In the genomic region with DNA sequence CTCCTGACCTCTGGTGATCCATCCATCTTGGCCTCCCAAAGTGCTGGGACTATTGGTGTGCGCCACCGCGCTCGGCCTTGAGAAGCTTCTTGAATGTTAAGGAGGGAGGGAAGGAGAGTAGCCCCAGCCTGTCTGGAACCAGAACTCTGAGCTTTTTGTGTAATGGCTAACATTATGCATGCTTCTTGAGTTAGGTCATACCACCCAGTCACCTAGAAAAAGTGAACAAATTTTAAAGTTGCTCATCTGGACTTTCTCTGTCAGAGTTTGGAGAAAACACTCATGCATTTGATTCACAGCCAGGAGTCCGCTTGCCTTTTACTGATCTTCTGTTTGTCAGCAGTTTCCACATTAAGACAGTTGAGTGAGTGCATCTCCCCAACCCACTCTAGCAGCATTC, we compare ENCODE assay signal across 13 cellular contexts.
DNase-seq lines count a peak whose midpoint lies in the region; ATAC-seq, FAIRE-seq and TF ChIP-seq lines count a peak whose summit lies in the region.
"Had no signal": no experiment of that assay in that cellular context is flagged by ENCODE, and none has a peak within 500 bp of the region (broad histone marks: within the 10 kb centered on the region; RNA-seq: fewer than 3 reads in every experiment).

No MANE protein-coding gene starts in this region.

- H3K27me3 ChIP-seq in Karpas-422 (ENCODE audit: low read length), result no peaks in the 10 kb centered on the region
- H3K27me3 ChIP-seq: right lobe of liver had no signal

- no peak overlapping the region for H3K27ac ChIP-seq in Karpas-422 (ENCODE audit: low read length)
- H3K27ac ChIP-seq: right lobe of liver, VCaP had no signal

- no peak for TF ChIP-seq CTCF in AG09309 (IDR thresholded peaks at IDR 0.05; ENCODE audit: control insufficient read depth, insufficient read depth, low read depth, low read length, missing control alignments)
- TF ChIP-seq CTCF in GM13977 (IDR thresholded peaks at IDR 0.05; ENCODE audit: extremely low read depth, insufficient read depth, missing control alignments), result no peak

- peaks cover 20% of the 10 kb centered on the region for H4K20me1 ChIP-seq in Karpas-422 (ENCODE audit: insufficient read depth, low read depth, low read length)

- no peak overlapping the region for H3K4me3 ChIP-seq in AG09309 (ENCODE audit: control insufficient read depth, low read depth, low read length)
- H3K4me3 ChIP-seq in Karpas-422 (ENCODE audit: low read length), result no peak overlapping the region
- H3K4me3 ChIP-seq: right lobe of liver had no signal

- H3K9me3 ChIP-seq in Karpas-422 (ENCODE audit: low read length), result no peaks in the 10 kb centered on the region
- H3K9me3 ChIP-seq: right lobe of liver had no signal

- peaks cover 10 to 95% (median 41%) of the 10 kb centered on the region in 3 donors for H3K36me3 Mint-ChIP-seq in naive thymus-derived CD8-positive, alpha-beta T cell

- POLR2A ChIA-PET in naive thymus-derived CD8-positive, alpha-beta T cell (lab: Charles Lee), result no interaction called here

- peaks cover 98% of the 10 kb centered on the region for H3K79me2 ChIP-seq in Karpas-422 (ENCODE audit: low read length)

- in situ Hi-C loops in GM13977 (cut with MboI; ENCODE audit: low pct_unique_long_range_greater_than_20kb, low sequenced_read_pairs, unreplicated experiment), result no loop called here

- no peak overlapping the region for H3K9ac ChIP-seq in Karpas-422 (ENCODE audit: low read length)

- DNase-seq in AG09309 (ENCODE audit: low read depth) (peak; percentile 67), LHCN-M2 (ENCODE audit: low read depth) (peak; percentile 53), Karpas-422 (no peak), HT-29 (ENCODE audit: low spot score) (no peak), GM13977 (ENCODE audit: low spot score) (no peak)
- DNase-seq in naive thymus-derived CD8-positive, alpha-beta T cell, result no peak
- DNase-seq in activated effector memory CD4-positive, alpha-beta T cell treated with anti-CD3 and anti-CD28 coated beads, Interleukin-2, amount 50 U/mL, for 16 hours, result no peak
- DNase-seq: anterior cingulate cortex; KG1; NK-92 treated with Interleukin-12 subunit alpha and Interleukin-12 subunit beta, amount 100 ng/mL, for 24 hours; right lobe of liver had no signal

- peak; percentile 33 for FAIRE-seq in endometrium (lab: Jason Lieb, UNC)

- H3K4me3 Mint-ChIP-seq in naive thymus-derived CD8-positive, alpha-beta T cell, result peak overlapping the region in 1 of 10 donors; percentile 56

- H3K4me1 ChIP-seq in Karpas-422 (ENCODE audit: low read length), result peaks cover 11% of the 10 kb centered on the region
- H3K4me1 ChIP-seq: right lobe of liver had no signal

- peak overlapping the region in 7 of 10 donors; percentile 8 to 82 (median 58) for H3K27ac Mint-ChIP-seq in naive thymus-derived CD8-positive, alpha-beta T cell

- H3K27me3 Mint-ChIP-seq in naive thymus-derived CD8-positive, alpha-beta T cell, result no peaks in the 10 kb centered on the region

- H3K9me2 ChIP-seq in Karpas-422 (replicated peaks; ENCODE audit: insufficient read depth, low read length), result no peaks in the 10 kb centered on the region

- H3K36me3 ChIP-seq in Karpas-422 (ENCODE audit: insufficient read depth, low read length), result peaks cover 32% of the 10 kb centered on the region; the same call in 1 of the 2 replicates

- no peak overlapping the region for H3K4me2 ChIP-seq in Karpas-422 (ENCODE audit: low read depth, low read length, poor library complexity, severe bottlenecking)

- peaks cover 44 to 86% (median 76%) of the 10 kb centered on the region in 4 donors for H3K4me1 Mint-ChIP-seq in naive thymus-derived CD8-positive, alpha-beta T cell

- no peak for ATAC-seq in naive thymus-derived CD8-positive, alpha-beta T cell

- H2AFZ ChIP-seq in Karpas-422 (ENCODE audit: low read length), result no peak overlapping the region

- H3K9me3 Mint-ChIP-seq in naive thymus-derived CD8-positive, alpha-beta T cell, result no peaks in the 10 kb centered on the region

Comparison
In these comparisons a context has a peak if more than half of its experiments do, and no peak if none do; other contexts are left out.
1. DNase-seq: peak in AG09309 (single experiment) and LHCN-M2 (single experiment); none in naive thymus-derived CD8-positive, alpha-beta T cell (0 of 10), Karpas-422 (single experiment), HT-29 (single experiment), activated effector memory CD4-positive, alpha-beta T cell treated with anti-CD3 and anti-CD28 coated beads, Interleukin-2, amount 50 U/mL, for 16 hours (single experiment) and GM13977 (single experiment).